ENCODE assay signal across 1 cellular context in the genomic region with DNA sequence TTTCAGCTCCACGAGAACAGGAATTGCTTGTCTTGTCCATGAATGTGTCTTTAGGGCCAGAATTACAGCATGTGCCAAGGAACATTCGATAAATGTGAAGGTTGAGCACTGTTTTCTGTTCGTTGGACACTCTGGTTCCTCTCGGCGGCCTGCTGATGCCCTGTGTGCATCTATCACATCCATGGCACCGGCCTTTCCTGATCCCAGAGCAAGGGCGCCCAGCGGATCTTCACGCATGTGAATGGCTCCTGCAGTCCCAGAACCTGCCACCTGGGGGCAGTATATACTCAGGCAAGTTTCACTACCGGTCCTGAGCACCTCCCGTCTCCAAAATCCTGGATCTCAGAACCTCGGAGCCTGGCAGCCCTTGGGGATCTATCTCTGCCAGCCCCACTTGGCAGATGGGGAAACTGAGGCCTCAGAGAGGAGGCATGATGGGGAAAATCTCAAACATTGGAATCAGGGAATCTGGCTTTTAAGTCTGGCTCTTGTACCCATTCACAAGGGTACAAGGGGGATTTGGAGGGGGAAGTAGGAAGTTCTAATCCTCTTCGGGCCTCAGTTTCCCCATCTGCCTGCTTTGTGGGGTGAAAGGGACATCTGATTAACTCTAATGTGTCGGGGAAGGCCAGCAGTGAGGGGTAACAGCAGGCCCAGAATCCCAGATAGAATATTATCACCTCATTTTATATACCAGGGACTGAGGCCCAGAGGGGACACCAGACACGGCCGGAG.
TF ChIP-seq lines count a peak whose summit lies in the region.

No MANE protein-coding gene starts in this region.

TF ChIP-seq in HepG2, 621 proteins besides CTCF, POLR2A, EP300 and RAD21 (continued from another document and continues in another):
- TF ChIP-seq, protein P1, sequence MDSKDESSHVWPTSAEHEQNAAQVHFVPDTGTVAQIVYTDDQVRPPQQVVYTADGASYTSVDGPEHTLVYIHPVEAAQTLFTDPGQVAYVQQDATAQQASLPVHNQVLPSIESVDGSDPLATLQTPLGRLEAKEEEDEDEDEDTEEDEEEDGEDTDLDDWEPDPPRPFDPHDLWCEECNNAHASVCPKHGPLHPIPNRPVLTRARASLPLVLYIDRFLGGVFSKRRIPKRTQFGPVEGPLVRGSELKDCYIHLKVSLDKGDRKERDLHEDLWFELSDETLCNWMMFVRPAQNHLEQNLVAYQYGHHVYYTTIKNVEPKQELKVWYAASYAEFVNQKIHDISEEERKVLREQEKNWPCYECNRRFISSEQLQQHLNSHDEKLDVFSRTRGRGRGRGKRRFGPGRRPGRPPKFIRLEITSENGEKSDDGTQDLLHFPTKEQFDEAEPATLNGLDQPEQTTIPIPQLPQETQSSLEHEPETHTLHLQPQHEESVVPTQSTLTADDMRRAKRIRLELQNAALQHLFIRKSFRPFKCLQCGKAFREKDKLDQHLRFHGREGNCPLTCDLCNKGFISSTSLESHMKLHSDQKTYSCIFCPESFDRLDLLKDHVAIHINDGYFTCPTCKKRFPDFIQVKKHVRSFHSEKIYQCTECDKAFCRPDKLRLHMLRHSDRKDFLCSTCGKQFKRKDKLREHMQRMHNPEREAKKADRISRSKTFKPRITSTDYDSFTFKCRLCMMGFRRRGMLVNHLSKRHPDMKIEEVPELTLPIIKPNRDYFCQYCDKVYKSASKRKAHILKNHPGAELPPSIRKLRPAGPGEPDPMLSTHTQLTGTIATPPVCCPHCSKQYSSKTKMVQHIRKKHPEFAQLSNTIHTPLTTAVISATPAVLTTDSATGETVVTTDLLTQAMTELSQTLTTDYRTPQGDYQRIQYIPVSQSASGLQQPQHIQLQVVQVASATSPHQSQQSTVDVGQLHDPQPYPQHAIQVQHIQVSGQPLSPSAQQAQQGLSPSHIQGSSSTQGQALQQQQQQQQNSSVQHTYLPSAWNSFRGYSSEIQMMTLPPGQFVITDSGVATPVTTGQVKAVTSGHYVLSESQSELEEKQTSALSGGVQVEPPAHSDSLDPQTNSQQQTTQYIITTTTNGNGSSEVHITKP (CRISPR knock-in tag; IDR thresholded peaks at IDR 0.05; ENCODE audit: low read depth), result peak; percentile 74; the same call in 1 of the 2 replicates
- TF ChIP-seq KMT2B (CRISPR knock-in tag; IDR thresholded peaks at IDR 0.05), result no peak
- 0 out of 2 replicates have a peak, but pooled peaks have one; percentile 64 for TF ChIP-seq ZNF264 (CRISPR knock-in tag; IDR thresholded peaks at IDR 0.05)
- TF ChIP-seq, protein P2, sequence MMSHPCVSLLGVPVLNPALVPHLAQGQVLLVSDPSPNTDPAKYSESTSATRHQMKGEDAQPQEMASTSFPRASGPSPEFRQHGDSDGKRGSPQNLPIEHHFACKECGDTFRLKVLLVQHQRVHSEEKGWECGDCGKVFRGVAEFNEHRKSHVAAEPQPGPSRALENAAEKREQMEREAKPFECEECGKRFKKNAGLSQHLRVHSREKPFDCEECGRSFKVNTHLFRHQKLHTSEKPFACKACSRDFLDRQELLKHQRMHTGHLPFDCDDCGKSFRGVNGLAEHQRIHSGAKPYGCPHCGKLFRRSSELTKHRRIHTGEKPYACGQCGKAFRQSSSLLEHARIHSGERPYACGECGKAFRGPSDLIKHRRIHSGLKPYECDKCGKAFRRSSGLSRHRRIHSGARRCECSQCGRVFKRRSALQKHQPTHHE (CRISPR knock-in tag; IDR thresholded peaks at IDR 0.05; ENCODE audit: borderline replicate concordance), result peak; percentile 14; the same call in 1 of the 2 replicates
- TF ChIP-seq ZNF205 (CRISPR knock-in tag; IDR thresholded peaks at IDR 0.05), result peak; percentile 60; the same call in 1 of the 2 replicates
- TF ChIP-seq, protein P3, sequence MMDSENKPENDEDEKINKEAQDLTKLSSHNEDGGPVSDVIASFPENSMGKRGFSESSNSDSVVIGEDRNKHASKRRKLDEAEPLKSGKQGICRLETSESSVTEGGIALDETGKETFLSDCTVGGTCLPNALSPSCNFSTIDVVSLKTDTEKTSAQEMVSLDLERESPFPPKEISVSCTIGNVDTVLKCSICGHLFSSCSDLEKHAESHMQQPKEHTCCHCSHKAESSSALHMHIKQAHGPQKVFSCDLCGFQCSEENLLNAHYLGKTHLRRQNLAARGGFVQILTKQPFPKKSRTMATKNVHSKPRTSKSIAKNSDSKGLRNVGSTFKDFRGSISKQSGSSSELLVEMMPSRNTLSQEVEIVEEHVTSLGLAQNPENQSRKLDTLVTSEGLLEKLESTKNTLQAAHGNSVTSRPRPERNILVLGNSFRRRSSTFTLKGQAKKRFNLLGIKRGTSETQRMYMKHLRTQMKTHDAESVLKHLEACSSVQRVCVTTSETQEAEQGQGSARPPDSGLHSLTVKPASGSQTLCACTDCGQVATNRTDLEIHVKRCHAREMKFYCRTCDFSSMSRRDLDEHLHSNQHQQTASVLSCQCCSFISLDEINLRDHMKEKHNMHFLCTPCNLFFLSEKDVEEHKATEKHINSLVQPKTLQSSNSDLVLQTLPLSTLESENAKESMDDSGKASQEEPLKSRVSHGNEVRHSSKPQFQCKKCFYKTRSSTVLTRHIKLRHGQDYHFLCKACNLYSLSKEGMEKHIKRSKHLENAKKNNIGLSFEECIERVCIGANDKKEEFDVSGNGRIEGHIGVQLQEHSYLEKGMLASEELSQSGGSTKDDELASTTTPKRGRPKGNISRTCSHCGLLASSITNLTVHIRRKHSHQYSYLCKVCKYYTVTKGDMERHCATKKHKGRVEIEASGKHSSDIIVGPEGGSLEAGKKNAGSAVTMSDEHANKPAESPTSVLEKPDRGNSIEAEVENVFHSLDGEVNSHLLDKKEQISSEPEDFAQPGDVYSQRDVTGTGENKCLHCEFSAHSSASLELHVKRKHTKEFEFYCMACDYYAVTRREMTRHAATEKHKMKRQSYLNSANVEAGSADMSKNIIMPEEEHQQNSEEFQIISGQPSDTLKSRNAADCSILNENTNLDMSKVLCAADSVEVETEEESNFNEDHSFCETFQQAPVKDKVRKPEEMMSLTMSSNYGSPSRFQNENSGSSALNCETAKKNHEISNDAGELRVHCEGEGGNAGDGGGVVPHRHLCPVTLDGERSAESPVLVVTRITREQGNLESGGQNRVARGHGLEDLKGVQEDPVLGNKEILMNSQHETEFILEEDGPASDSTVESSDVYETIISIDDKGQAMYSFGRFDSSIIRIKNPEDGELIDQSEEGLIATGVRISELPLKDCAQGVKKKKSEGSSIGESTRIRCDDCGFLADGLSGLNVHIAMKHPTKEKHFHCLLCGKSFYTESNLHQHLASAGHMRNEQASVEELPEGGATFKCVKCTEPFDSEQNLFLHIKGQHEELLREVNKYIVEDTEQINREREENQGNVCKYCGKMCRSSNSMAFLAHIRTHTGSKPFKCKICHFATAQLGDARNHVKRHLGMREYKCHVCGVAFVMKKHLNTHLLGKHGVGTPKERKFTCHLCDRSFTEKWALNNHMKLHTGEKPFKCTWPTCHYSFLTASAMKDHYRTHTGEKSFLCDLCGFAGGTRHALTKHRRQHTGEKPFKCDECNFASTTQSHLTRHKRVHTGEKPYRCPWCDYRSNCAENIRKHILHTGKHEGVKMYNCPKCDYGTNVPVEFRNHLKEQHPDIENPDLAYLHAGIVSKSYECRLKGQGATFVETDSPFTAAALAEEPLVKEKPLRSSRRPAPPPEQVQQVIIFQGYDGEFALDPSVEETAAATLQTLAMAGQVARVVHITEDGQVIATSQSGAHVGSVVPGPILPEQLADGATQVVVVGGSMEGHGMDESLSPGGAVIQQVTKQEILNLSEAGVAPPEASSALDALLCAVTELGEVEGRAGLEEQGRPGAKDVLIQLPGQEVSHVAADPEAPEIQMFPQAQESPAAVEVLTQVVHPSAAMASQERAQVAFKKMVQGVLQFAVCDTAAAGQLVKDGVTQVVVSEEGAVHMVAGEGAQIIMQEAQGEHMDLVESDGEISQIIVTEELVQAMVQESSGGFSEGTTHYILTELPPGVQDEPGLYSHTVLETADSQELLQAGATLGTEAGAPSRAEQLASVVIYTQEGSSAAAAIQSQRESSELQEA (CRISPR knock-in tag; IDR thresholded peaks at IDR 0.05; ENCODE audit: not compliant biosample characterization), result peak; percentile 76
- TF ChIP-seq BRCA1 (CRISPR knock-in tag; IDR thresholded peaks at IDR 0.05), result 0 out of 2 replicates have a peak, but pooled peaks have one; percentile 68
- TF ChIP-seq, protein P4, sequence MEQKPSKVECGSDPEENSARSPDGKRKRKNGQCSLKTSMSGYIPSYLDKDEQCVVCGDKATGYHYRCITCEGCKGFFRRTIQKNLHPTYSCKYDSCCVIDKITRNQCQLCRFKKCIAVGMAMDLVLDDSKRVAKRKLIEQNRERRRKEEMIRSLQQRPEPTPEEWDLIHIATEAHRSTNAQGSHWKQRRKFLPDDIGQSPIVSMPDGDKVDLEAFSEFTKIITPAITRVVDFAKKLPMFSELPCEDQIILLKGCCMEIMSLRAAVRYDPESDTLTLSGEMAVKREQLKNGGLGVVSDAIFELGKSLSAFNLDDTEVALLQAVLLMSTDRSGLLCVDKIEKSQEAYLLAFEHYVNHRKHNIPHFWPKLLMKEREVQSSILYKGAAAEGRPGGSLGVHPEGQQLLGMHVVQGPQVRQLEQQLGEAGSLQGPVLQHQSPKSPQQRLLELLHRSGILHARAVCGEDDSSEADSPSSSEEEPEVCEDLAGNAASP (CRISPR knock-in tag; IDR thresholded peaks at IDR 0.05; ENCODE audit: borderline replicate concordance), result peak; percentile 62; the same call in 1 of the 2 replicates
- no peak for TF ChIP-seq NONO (IDR thresholded peaks at IDR 0.05)
- peak; percentile 78 for TF ChIP-seq NONO (CRISPR knock-in tag; conservative IDR thresholded peaks at IDR 0.05)
- TF ChIP-seq, protein P5, sequence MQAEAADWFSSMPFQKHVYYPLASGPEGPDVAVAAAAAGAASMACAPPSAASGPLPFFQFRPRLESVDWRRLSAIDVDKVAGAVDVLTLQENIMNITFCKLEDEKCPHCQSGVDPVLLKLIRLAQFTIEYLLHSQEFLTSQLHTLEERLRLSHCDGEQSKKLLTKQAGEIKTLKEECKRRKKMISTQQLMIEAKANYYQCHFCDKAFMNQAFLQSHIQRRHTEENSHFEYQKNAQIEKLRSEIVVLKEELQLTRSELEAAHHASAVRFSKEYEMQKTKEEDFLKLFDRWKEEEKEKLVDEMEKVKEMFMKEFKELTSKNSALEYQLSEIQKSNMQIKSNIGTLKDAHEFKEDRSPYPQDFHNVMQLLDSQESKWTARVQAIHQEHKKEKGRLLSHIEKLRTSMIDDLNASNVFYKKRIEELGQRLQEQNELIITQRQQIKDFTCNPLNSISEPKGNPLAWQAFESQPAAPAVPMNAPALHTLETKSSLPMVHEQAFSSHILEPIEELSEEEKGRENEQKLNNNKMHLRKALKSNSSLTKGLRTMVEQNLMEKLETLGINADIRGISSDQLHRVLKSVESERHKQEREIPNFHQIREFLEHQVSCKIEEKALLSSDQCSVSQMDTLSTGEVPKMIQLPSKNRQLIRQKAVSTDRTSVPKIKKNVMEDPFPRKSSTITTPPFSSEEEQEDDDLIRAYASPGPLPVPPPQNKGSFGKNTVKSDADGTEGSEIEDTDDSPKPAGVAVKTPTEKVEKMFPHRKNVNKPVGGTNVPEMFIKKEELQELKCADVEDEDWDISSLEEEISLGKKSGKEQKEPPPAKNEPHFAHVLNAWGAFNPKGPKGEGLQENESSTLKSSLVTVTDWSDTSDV (CRISPR knock-in tag; IDR thresholded peaks at IDR 0.05), result peak; percentile 93; the same call in 1 of the 2 replicates
- TF ChIP-seq CCDC6 (CRISPR knock-in tag; IDR thresholded peaks at IDR 0.05), result 0 out of 2 replicates have a peak, but pooled peaks have one; percentile 29
- peak; percentile 63; the same call in 1 of the 2 replicates for TF ChIP-seq SMAD1 (CRISPR knock-in tag; IDR thresholded peaks at IDR 0.05; ENCODE audit: borderline replicate concordance, low read depth)
- TF ChIP-seq SPEN (CRISPR knock-in tag; IDR thresholded peaks at IDR 0.05; ENCODE audit: low read depth), result peak; percentile 64; the same call in 1 of the 2 replicates
- TF ChIP-seq JUN (CRISPR knock-in tag; IDR thresholded peaks at IDR 0.05), result 0 out of 2 replicates have a peak, but pooled peaks have one; percentile 15
- TF ChIP-seq ZKSCAN8 (CRISPR knock-in tag; IDR thresholded peaks at IDR 0.05; ENCODE audit: borderline replicate concordance), result peak; percentile 68; the same call in 1 of the 2 replicates
- TF ChIP-seq, protein P6, sequence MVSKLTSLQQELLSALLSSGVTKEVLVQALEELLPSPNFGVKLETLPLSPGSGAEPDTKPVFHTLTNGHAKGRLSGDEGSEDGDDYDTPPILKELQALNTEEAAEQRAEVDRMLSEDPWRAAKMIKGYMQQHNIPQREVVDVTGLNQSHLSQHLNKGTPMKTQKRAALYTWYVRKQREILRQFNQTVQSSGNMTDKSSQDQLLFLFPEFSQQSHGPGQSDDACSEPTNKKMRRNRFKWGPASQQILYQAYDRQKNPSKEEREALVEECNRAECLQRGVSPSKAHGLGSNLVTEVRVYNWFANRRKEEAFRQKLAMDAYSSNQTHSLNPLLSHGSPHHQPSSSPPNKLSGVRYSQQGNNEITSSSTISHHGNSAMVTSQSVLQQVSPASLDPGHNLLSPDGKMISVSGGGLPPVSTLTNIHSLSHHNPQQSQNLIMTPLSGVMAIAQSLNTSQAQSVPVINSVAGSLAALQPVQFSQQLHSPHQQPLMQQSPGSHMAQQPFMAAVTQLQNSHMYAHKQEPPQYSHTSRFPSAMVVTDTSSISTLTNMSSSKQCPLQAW (CRISPR knock-in tag; IDR thresholded peaks at IDR 0.05), result peak; percentile 70; the same call in 1 of the 2 replicates
- TF ChIP-seq REL (CRISPR knock-in tag; conservative IDR thresholded peaks at IDR 0.05), result peak; percentile 69; the same call in 1 of the 2 replicates
- 0 out of 2 replicates have a peak, but pooled peaks have one; percentile 28 for TF ChIP-seq ZNF143 (CRISPR knock-in tag; IDR thresholded peaks at IDR 0.05)
- TF ChIP-seq TSC22D2 (CRISPR knock-in tag; IDR thresholded peaks at IDR 0.05; ENCODE audit: borderline replicate concordance), result peak; percentile 88; the same call in 1 of the 2 replicates
- TF ChIP-seq, protein P7, sequence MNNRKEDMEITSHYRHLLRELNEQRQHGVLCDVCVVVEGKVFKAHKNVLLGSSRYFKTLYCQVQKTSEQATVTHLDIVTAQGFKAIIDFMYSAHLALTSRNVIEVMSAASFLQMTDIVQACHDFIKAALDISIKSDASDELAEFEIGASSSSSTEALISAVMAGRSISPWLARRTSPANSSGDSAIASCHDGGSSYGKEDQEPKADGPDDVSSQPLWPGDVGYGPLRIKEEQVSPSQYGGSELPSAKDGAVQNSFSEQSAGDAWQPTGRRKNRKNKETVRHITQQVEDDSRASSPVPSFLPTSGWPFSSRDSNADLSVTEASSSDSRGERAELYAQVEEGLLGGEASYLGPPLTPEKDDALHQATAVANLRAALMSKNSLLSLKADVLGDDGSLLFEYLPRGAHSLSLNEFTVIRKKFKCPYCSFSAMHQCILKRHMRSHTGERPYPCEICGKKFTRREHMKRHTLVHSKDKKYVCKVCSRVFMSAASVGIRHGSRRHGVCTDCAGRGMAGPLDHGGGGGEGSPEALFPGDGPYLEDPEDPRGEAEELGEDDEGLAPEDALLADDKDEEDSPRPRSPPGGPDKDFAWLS (CRISPR knock-in tag; IDR thresholded peaks at IDR 0.05; ENCODE audit: borderline replicate concordance), result no peak
- TF ChIP-seq ZFP36L1 (CRISPR knock-in tag; IDR thresholded peaks at IDR 0.05), result 0 out of 2 replicates have a peak, but pooled peaks have one; percentile 19
- TF ChIP-seq ZNF567 (CRISPR knock-in tag; IDR thresholded peaks at IDR 0.05; ENCODE audit: borderline replicate concordance), result peak; percentile 84; the same call in 1 of the 2 replicates
- TF ChIP-seq GFI1 (CRISPR knock-in tag; IDR thresholded peaks at IDR 0.05; ENCODE audit: borderline replicate concordance), result 0 out of 2 replicates have a peak, but pooled peaks have one; percentile 34
- peak; percentile 95 for TF ChIP-seq ERF (CRISPR knock-in tag; IDR thresholded peaks at IDR 0.05)
